26 cellular contexts compared by ENCODE assay signal in genomic region chr3:120067090-120067489, GRCh38.
"Had no signal": no experiment of that assay in that cellular context is flagged by ENCODE, and none has a peak within 500 bp of the region (broad histone marks: within the 10 kb centered on the region; RNA-seq: fewer than 3 reads in every experiment).

No MANE protein-coding gene starts in this region.

- H2AFZ ChIP-seq: neural progenitor cell had no signal

- H3K9ac ChIP-seq: neural progenitor cell had no signal

- H3K9me3 ChIP-seq: mucosa of descending colon, ovary, right atrium auricular region, sigmoid colon, testis, tibial nerve had no signal

- H3K4me2 ChIP-seq: neural progenitor cell had no signal

- H3K4me1 ChIP-seq: testis had no signal

- FAIRE-seq: endometrium, frontal cortex, islet of Langerhans had no signal

- DNase-seq: cortex of kidney; dorsolateral prefrontal cortex; effector CD8-positive, alpha-beta T cell; heart right ventricle; hypothalamus; kidney glomerular epithelial cell; mammary epithelial cell; mucosa of descending colon; naive thymus-derived CD8-positive, alpha-beta T cell; nucleus accumbens; ovary; sigmoid colon; stimulated activated CD4-positive, alpha-beta T cell treated with anti-CD3 and anti-CD28 coated beads, Interleukin-2, amount 100 ng/mL, for 24 hours; stimulated activated CD4-positive, alpha-beta T cell treated with anti-CD3 and anti-CD28 coated beads, Interleukin-4, amount 100 ng/mL, for 4 hours; stimulated activated naive B cell treated with anti-CD40 and anti-IgM and Interleukin-4, amounts not matched to agents 10 μg/mL and 1 μg/mL and 100 μg/mL, for 72 hours; stimulated activated naive CD8-positive, alpha-beta T cell treated with anti-CD3 and anti-CD28 coated beads, Interleukin-15, amount 100 ng/mL, for 72 hours; testis had no signal

- H3K36me3 ChIP-seq: heart right ventricle, neural progenitor cell, ovary, right atrium auricular region, sigmoid colon, tibial nerve had no signal

- H3K4me3 ChIP-seq: dorsolateral prefrontal cortex, heart right ventricle, mucosa of descending colon, neural progenitor cell, ovary, right atrium auricular region, sigmoid colon, skin epidermis, testis, tibial nerve had no signal

- ATAC-seq: esophagus mucosa; heart right ventricle; left lobe of liver; mucosa of descending colon; naive thymus-derived CD8-positive, alpha-beta T cell; stimulated activated naive B cell treated with anti-CD40 and anti-IgM and Interleukin-4, amounts not matched to agents 10 μg/mL and 1 μg/mL and 100 μg/mL, for 72 hours; stimulated activated naive CD8-positive, alpha-beta T cell treated with anti-CD3 and anti-CD28 coated beads, Interleukin-15, amount 100 ng/mL, for 72 hours had no signal

- H3K27me3 ChIP-seq: dorsolateral prefrontal cortex, heart right ventricle, neural progenitor cell, ovary, right atrium auricular region, sigmoid colon, testis, tibial nerve had no signal

- H3K27ac ChIP-seq: dorsolateral prefrontal cortex, heart right ventricle, neural progenitor cell, ovary, right atrium auricular region, sigmoid colon, skin epidermis, testis, tibial nerve had no signal
